In the genomic region with DNA sequence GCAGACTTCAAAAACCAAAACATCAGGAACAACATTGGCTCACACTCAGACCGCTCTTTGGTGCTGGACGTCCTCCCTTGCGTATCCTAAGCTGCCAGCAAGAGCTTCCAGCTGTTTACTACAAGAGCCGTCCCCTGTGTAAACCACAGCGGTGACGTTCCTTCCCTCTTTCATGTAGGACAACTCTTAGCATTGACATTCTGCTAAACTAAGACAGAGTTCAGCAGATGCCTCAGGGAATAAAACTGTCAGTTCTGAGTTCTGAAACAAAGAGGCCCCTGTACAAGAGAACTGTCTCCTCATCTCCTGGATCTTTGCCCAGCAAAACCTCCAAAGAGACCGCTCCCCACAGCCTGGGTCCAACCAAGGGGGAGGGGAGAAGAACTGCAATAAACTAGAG, we compare ENCODE assay signal across 16 cellular contexts. TPM values are rescaled to one million over a fixed set of nuclear protein-coding genes. Genes with fewer than 3 reads are reported as not detected.
DNase-seq lines count a peak whose midpoint lies in the region; ATAC-seq and TF ChIP-seq lines count a peak whose summit lies in the region.
"Had no signal": no experiment of that assay in that cellular context is flagged by ENCODE, and none has a peak within 500 bp of the region (broad histone marks: within the 10 kb centered on the region; RNA-seq: fewer than 3 reads in every experiment).

No MANE protein-coding gene starts in this region.

- intact Hi-C loops in left ventricle myocardium inferior (cut with micrococcal nuclease), result no loop called here

- H3K36me3 ChIP-seq in DND-41 (ENCODE audit: insufficient read depth, low read length) (no peaks in the 10 kb centered on the region), adipocyte (ENCODE audit: control insufficient read depth, insufficient read depth, low read length, severe bottlenecking) (no peaks in the 10 kb centered on the region), left ventricle myocardium inferior (no peaks in the 10 kb centered on the region)
- H3K36me3 ChIP-seq: vagina had no signal

- H3K4me3 ChIP-seq in DND-41 (ENCODE audit: low read depth in 1 of 2, low read length in 2 of 2) (no peak overlapping the region), adipocyte (ENCODE audit: low read length) (peak overlapping the region; percentile 56), left ventricle myocardium inferior (no peak overlapping the region)
- H3K4me3 ChIP-seq: vagina had no signal

- no peaks in the 10 kb centered on the region for H4K20me1 ChIP-seq in DND-41 (ENCODE audit: insufficient read depth, low read length)

- H3K27ac ChIP-seq in DND-41 (ENCODE audit: low read length) (no peak overlapping the region), left ventricle myocardium inferior (replicated peaks) (peak overlapping the region; percentile 60)
- H3K27ac ChIP-seq: HL-60, vagina had no signal

- ATAC-seq in DND-41 (ENCODE audit: insufficient read depth, low read depth), result peak; percentile 27; the same call in 1 of the 3 replicates
- ATAC-seq: SK-N-SH treated with all-trans-retinoic acid at 6 μM for 48 hours had no signal

- in situ Hi-C loops in GM13977 (cut with MboI; ENCODE audit: low pct_unique_long_range_greater_than_20kb, low sequenced_read_pairs, unreplicated experiment), result no loop called here
- in situ Hi-C loops in GM13976 (cut with MboI; ENCODE audit: low sequenced_read_pairs, unreplicated experiment), result no loop called here

- TF ChIP-seq CTCF in DND-41 (IDR thresholded peaks at IDR 0.05; ENCODE audit: borderline replicate concordance, extremely low read depth, low read length, poor library complexity, severe bottlenecking), result no peak
- TF ChIP-seq CTCF in left ventricle myocardium inferior (IDR thresholded peaks at IDR 0.05; ENCODE audit: borderline replicate concordance), result no peak
- TF ChIP-seq CTCF in GM13977 (IDR thresholded peaks at IDR 0.05; ENCODE audit: extremely low read depth, insufficient read depth, missing control alignments), result no peak
- TF ChIP-seq CTCF in GM13976 (IDR thresholded peaks at IDR 0.05; ENCODE audit: borderline replicate concordance, control extremely low read depth, extremely low read depth, insufficient read depth, missing control alignments), result no peak

- H3K4me1 ChIP-seq in DND-41 (ENCODE audit: insufficient read depth, low read length) (no peaks in the 10 kb centered on the region), adipocyte (ENCODE audit: control insufficient read depth, insufficient read depth, low read length) (peaks cover 26% of the 10 kb centered on the region), left ventricle myocardium inferior (peaks cover 70% of the 10 kb centered on the region)

- H3K79me2 ChIP-seq in DND-41 (ENCODE audit: insufficient read depth, low read length), result no peaks in the 10 kb centered on the region

- H2AFZ ChIP-seq in DND-41 (ENCODE audit: low read depth, low read length), result no peak overlapping the region

- H3K9ac ChIP-seq in DND-41 (ENCODE audit: low read depth, low read length) (no peak overlapping the region), adipocyte (ENCODE audit: low read length) (no peak overlapping the region)

- H3K4me2 ChIP-seq in DND-41 (ENCODE audit: insufficient read depth, low read length), result no peak overlapping the region

- peaks cover 18% of the 10 kb centered on the region for H3K27me3 ChIP-seq in DND-41 (ENCODE audit: insufficient read depth, low read length, poor library complexity)
- H3K27me3 ChIP-seq in adipocyte (replicated peaks; ENCODE audit: control insufficient read depth, insufficient read depth, low read length), result peaks cover 31% of the 10 kb centered on the region
- peaks cover 5% of the 10 kb centered on the region for H3K27me3 ChIP-seq in left ventricle myocardium inferior (ENCODE audit: low read depth)
- H3K27me3 ChIP-seq: vagina had no signal

- H3K9me3 ChIP-seq in DND-41 (ENCODE audit: insufficient read depth, low read length, severe bottlenecking) (no peaks in the 10 kb centered on the region), adipocyte (ENCODE audit: control insufficient read depth, low read length) (no peaks in the 10 kb centered on the region), left ventricle myocardium inferior (replicated peaks) (no peaks in the 10 kb centered on the region)
- H3K9me3 ChIP-seq: vagina had no signal

- no peak for DNase-seq in DND-41
- DNase-seq in adipocyte (ENCODE audit: low read depth), result no peak
- DNase-seq in left ventricle myocardium inferior, result peak; percentile 71
- DNase-seq in putamen (ENCODE audit: low spot score), result peak; percentile 69
- DNase-seq in activated gamma-delta T cell (lab: John Stamatoyannopoulos, UW), result no peak
- no peak for DNase-seq in GM13977 (ENCODE audit: low spot score)
- no peak for DNase-seq in GM13976 (ENCODE audit: low spot score)
- DNase-seq in germinal center (ENCODE audit: low spot score), result no peak
- DNase-seq: activated CD4-positive, alpha-beta T cell treated with anti-CD3 and anti-CD28 coated beads for 4 hours; AML-193; NCI-H1092; NCI-H69 had no signal

RNA-seq across cellular contexts. Expression of gene OPALIN, which starts 57.8 kb away (rescaled TPM):
- total RNA-seq in left ventricle myocardium inferior, result not detected
- total RNA-seq: skeletal muscle tissue, vagina had no signal

Comparison
In these comparisons a context has a peak if more than half of its experiments do, and no peak if none do; other contexts are left out.
1. DNase-seq: peak in left ventricle myocardium inferior (single experiment) and putamen (single experiment); none in DND-41 (single experiment), adipocyte (single experiment), activated gamma-delta T cell (single experiment), GM13977 (single experiment), GM13976 (single experiment) and germinal center (single experiment).